26 cellular contexts compared by ENCODE assay signal in the genomic region with DNA sequence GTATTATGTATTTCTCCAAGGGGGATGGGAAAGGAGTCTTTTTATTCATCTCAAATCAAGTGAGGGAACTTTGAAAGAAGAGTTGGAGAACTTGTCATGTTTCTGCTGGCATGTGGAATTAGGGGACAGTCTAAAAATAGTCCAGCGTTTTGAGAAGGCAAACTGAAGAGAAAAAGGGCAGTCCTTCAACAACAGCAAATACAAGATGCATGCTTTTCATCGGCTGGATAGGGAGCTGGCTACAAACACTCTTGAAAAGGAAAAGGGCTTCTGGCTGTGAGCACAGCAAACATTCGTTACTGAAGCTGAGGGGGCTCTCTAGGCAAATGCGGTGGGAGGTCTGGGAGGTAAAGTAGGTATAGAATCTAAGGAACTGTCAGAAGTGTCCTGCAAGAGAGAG.
"Had no signal": no experiment of that assay in that cellular context is flagged by ENCODE, and none has a peak within 500 bp of the region (broad histone marks: within the 10 kb centered on the region; RNA-seq: fewer than 3 reads in every experiment).

No MANE protein-coding gene starts in this region.

- H3K27me3 ChIP-seq: brain microvascular endothelial cell, foreskin keratinocyte, gastroesophageal sphincter, heart right ventricle had no signal

- ATAC-seq: activated CD4-positive, alpha-beta T cell treated with anti-CD3 and anti-CD28 coated beads for 36 hours; activated CD8-positive, alpha-beta T cell treated with anti-CD3 and anti-CD28 coated beads for 36 hours; activated T-cell treated with anti-CD3 and anti-CD28 coated beads, Interleukin-2, amount 50 U/mL, for 4 hours; activated T-helper 17 cell treated with anti-CD3 and anti-CD28 coated beads, Interleukin-2, amount 50 U/mL, for 72 hours; foreskin keratinocyte; gastroesophageal sphincter; heart right ventricle had no signal

- H3K27ac Mint-ChIP-seq: activated CD4-positive, alpha-beta T cell treated with anti-CD3 and anti-CD28 coated beads for 36 hours; activated CD8-positive, alpha-beta T cell treated with anti-CD3 and anti-CD28 coated beads for 36 hours; activated naive CD8-positive, alpha-beta T cell; activated T-helper 17 cell treated with anti-CD3 and anti-CD28 coated beads, Interleukin-2, amount 50 U/mL, for 72 hours had no signal

- H3K4me1 Mint-ChIP-seq: activated CD4-positive, alpha-beta T cell treated with anti-CD3 and anti-CD28 coated beads for 36 hours; activated T-helper 17 cell treated with anti-CD3 and anti-CD28 coated beads, Interleukin-2, amount 50 U/mL, for 72 hours had no signal

- DNase-seq: activated CD4-positive, alpha-beta T cell treated with anti-CD3 and anti-CD28 coated beads for 36 hours; activated CD4-positive, alpha-beta T cell treated with anti-CD3 and anti-CD28 coated beads, Interleukin-2, amount 50 U/mL, for 1 hour; activated CD4-positive, alpha-beta T cell treated with anti-CD3 and anti-CD28 coated beads, Interleukin-2, amount 50 U/mL, for 48 hours; activated CD4-positive, CD25-positive, alpha-beta regulatory T cell; activated CD4-positive, CD25-positive, alpha-beta regulatory T cell treated with anti-CD3 and anti-CD28 coated beads, Interleukin-2, amount 50 U/mL, for 72 hours; activated CD8-positive, alpha-beta memory T cell treated with anti-CD3 and anti-CD28 coated beads for 24 hours; activated CD8-positive, alpha-beta T cell treated with anti-CD3 and anti-CD28 coated beads for 36 hours; activated effector memory CD4-positive, alpha-beta T cell treated with Interleukin-2 at 50 U/mL for 16 hours; activated gamma-delta T cell treated with Interleukin-2 at 50 U/mL for 16 hours; activated naive CD4-positive, alpha-beta T cell treated with anti-CD3 and anti-CD28 coated beads, Interleukin-2, amount 50 U/mL, for 16 hours; activated naive CD4-positive, alpha-beta T cell treated with Interleukin-2 at 50 U/mL for 16 hours; activated T-cell treated with anti-CD3 and anti-CD28 coated beads, Interleukin-2, amount 50 U/mL, for 4 hours; amniotic stem cell; anterior cingulate cortex; brain microvascular endothelial cell; caudate nucleus; cortex of kidney; dermis blood vessel endothelial cell; effector CD4-positive, alpha-beta T cell; foreskin keratinocyte; heart right ventricle; T-helper 2 cell had no signal

- H3K9me3 Mint-ChIP-seq: activated T-helper 17 cell treated with anti-CD3 and anti-CD28 coated beads, Interleukin-2, amount 50 U/mL, for 72 hours had no signal

- H3K36me3 Mint-ChIP-seq: activated naive CD8-positive, alpha-beta T cell had no signal

- H3K36me3 ChIP-seq: brain microvascular endothelial cell, gastroesophageal sphincter, heart right ventricle had no signal

- H3K4me3 Mint-ChIP-seq: activated CD4-positive, alpha-beta T cell treated with anti-CD3 and anti-CD28 coated beads for 36 hours; activated CD8-positive, alpha-beta T cell treated with anti-CD3 and anti-CD28 coated beads for 36 hours; activated naive CD8-positive, alpha-beta T cell; activated T-cell treated with anti-CD3 and anti-CD28 coated beads, Interleukin-2, amount 50 U/mL, for 4 hours; activated T-helper 17 cell treated with anti-CD3 and anti-CD28 coated beads, Interleukin-2, amount 50 U/mL, for 72 hours had no signal

- H3K4me3 ChIP-seq: gastroesophageal sphincter, heart right ventricle had no signal

- H3K27ac ChIP-seq: brain microvascular endothelial cell, epithelial cell of prostate, foreskin keratinocyte, gastroesophageal sphincter, heart right ventricle had no signal

- H3K4me1 ChIP-seq: foreskin keratinocyte, gastroesophageal sphincter had no signal
